41 cellular contexts compared by ENCODE assay signal in the genomic region with DNA sequence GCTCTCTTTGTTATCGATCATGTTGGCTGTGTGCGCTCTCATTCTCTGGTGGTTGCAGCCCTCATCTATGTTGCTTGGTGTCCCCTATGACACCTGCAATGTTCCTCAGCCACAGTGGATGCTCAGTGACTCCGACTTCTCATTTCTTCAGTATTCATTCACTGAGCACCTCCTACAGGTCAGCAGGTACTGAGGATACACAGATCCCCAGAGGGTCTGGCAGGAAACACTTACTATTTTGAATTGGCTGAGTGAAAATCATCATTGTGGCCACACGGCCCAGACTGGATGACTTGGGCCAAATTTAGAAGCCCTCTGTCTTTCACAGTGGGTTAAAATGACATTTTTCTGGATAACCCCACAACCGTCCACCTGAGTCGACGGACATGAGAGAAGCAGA. TPM values are rescaled to one million over a fixed set of nuclear protein-coding genes. Genes with fewer than 3 reads are reported as not detected.
"Had no signal": no experiment of that assay in that cellular context is flagged by ENCODE, and none has a peak within 500 bp of the region (broad histone marks: within the 10 kb centered on the region; RNA-seq: fewer than 3 reads in every experiment).

No MANE protein-coding gene starts in this region.

- H3K4me1 ChIP-seq: adrenal gland, body of pancreas, esophagus squamous epithelium, gastrocnemius medialis, heart left ventricle had no signal

- H3K4me1 Mint-ChIP-seq: activated B cell treated with CpG ODN at 0.5 μM for 24 hours; activated naive CD4-positive, alpha-beta T cell treated with anti-CD3 and anti-CD28 coated beads, Interleukin-2, amount 50 U/mL, for 24 hours; activated naive CD8-positive, alpha-beta T cell treated with anti-CD3 and anti-CD28 coated beads for 36 hours; activated naive CD8-positive, alpha-beta T cell treated with anti-CD3 and anti-CD28 coated beads, Interleukin-2, amount 50 U/mL, for 24 hours; activated T-helper 17 cell treated with anti-CD3 and anti-CD28 coated beads, Interleukin-2, amount 50 U/mL, for 72 hours; T-helper 17 cell had no signal

- H3K4me3 Mint-ChIP-seq: activated B cell treated with CpG ODN at 0.5 μM for 24 hours; activated CD8-positive, alpha-beta T cell treated with anti-CD3 and anti-CD28 coated beads for 36 hours; activated naive CD4-positive, alpha-beta T cell treated with anti-CD3 and anti-CD28 coated beads for 36 hours; activated naive CD4-positive, alpha-beta T cell treated with anti-CD3 and anti-CD28 coated beads, Interleukin-2, amount 50 U/mL, for 24 hours; activated naive CD8-positive, alpha-beta T cell treated with anti-CD3 and anti-CD28 coated beads for 36 hours; activated naive CD8-positive, alpha-beta T cell treated with anti-CD3 and anti-CD28 coated beads, Interleukin-2, amount 50 U/mL, for 24 hours; activated T-cell treated with anti-CD3 and anti-CD28 coated beads, Interleukin-2, amount 50 U/mL, for 4 hours; activated T-helper 17 cell treated with anti-CD3 and anti-CD28 coated beads, Interleukin-2, amount 50 U/mL, for 72 hours; effector memory CD8-positive, alpha-beta T cell; T-helper 17 cell; T-helper 2 cell treated with Interferon-gamma antibody and Interleukin-4, amounts not matched to agents 5 μg/mL and 100 μg/mL, for 36 hours had no signal

- DNase-seq: activated B cell treated with CpG ODN at 0.5 μM for 24 hours; activated CD4-positive, alpha-beta T cell treated with anti-CD3 and anti-CD28 coated beads for 48 hours; activated CD4-positive, alpha-beta T cell treated with anti-CD3 and anti-CD28 coated beads, Interleukin-2, amount 50 U/mL, for 1 hour; activated CD4-positive, alpha-beta T cell treated with anti-CD3 and anti-CD28 coated beads, Interleukin-2, amount 50 U/mL, for 48 hours; activated CD8-positive, alpha-beta memory T cell treated with anti-CD3 and anti-CD28 coated beads for 24 hours; activated CD8-positive, alpha-beta T cell treated with anti-CD3 and anti-CD28 coated beads for 36 hours; activated effector memory CD4-positive, alpha-beta T cell treated with Interleukin-2 at 50 U/mL for 16 hours; activated gamma-delta T cell treated with Interleukin-2 at 50 U/mL for 16 hours; activated naive CD4-positive, alpha-beta T cell treated with anti-CD3 and anti-CD28 coated beads for 36 hours; activated naive CD8-positive, alpha-beta T cell treated with anti-CD3 and anti-CD28 coated beads for 36 hours; activated naive CD8-positive, alpha-beta T cell treated with anti-CD3 and anti-CD28 coated beads, Interleukin-2, amount 50 U/mL, for 24 hours; activated T-cell treated with anti-CD3 and anti-CD28 coated beads, Interleukin-2, amount 50 U/mL, for 4 hours; adrenal gland; amygdala; aorta; body of pancreas; caudate nucleus; cortex of kidney; dermis blood vessel endothelial cell; effector CD4-positive, alpha-beta T cell; effector memory CD8-positive, alpha-beta T cell; esophagus squamous epithelium; gastrocnemius medialis; glutamatergic neuron; heart left ventricle; T-helper 1 cell; T-helper 17 cell; T1000; WERI-Rb-1 had no signal

- H3K9me3 ChIP-seq: adrenal gland, body of pancreas, esophagus squamous epithelium, gastrocnemius medialis, heart left ventricle had no signal

- H3K36me3 ChIP-seq: adrenal gland, esophagus squamous epithelium, gastrocnemius medialis, heart left ventricle, WERI-Rb-1 had no signal

- H3K4me3 ChIP-seq: adrenal gland, body of pancreas, esophagus squamous epithelium, gastrocnemius medialis, heart left ventricle had no signal

- ATAC-seq: activated CD4-positive, CD25-positive, alpha-beta regulatory T cell treated with anti-CD3 and anti-CD28 coated beads, Interleukin-2, amount 50 U/mL, for 24 hours; activated CD8-positive, alpha-beta T cell treated with anti-CD3 and anti-CD28 coated beads for 36 hours; activated naive CD8-positive, alpha-beta T cell treated with anti-CD3 and anti-CD28 coated beads, Interleukin-2, amount 50 U/mL, for 24 hours; activated T-cell treated with anti-CD3 and anti-CD28 coated beads, Interleukin-2, amount 50 U/mL, for 4 hours; activated T-helper 17 cell treated with anti-CD3 and anti-CD28 coated beads, Interleukin-2, amount 50 U/mL, for 72 hours; body of pancreas; effector memory CD8-positive, alpha-beta T cell; gastrocnemius medialis; heart left ventricle; T-helper 17 cell had no signal

- FAIRE-seq: colon, endometrium, endothelial cell of umbilical vein had no signal

- H3K27ac ChIP-seq: adrenal gland, body of pancreas, epithelial cell of prostate, esophagus squamous epithelium, gastrocnemius medialis, heart left ventricle, WERI-Rb-1 had no signal

- H3K27me3 ChIP-seq: body of pancreas, gastrocnemius medialis had no signal

- H3K9me3 Mint-ChIP-seq: activated B cell treated with CpG ODN at 0.5 μM for 24 hours; activated CD8-positive, alpha-beta T cell treated with anti-CD3 and anti-CD28 coated beads for 36 hours; activated naive CD4-positive, alpha-beta T cell treated with anti-CD3 and anti-CD28 coated beads for 36 hours; activated naive CD4-positive, alpha-beta T cell treated with anti-CD3 and anti-CD28 coated beads, Interleukin-2, amount 50 U/mL, for 24 hours; activated naive CD8-positive, alpha-beta T cell treated with anti-CD3 and anti-CD28 coated beads for 36 hours; activated naive CD8-positive, alpha-beta T cell treated with anti-CD3 and anti-CD28 coated beads, Interleukin-2, amount 50 U/mL, for 24 hours; activated T-cell treated with anti-CD3 and anti-CD28 coated beads, Interleukin-2, amount 50 U/mL, for 4 hours; activated T-helper 17 cell treated with anti-CD3 and anti-CD28 coated beads, Interleukin-2, amount 50 U/mL, for 72 hours; effector memory CD8-positive, alpha-beta T cell; T-helper 2 cell treated with Interferon-gamma antibody and Interleukin-4, amounts not matched to agents 5 μg/mL and 100 μg/mL, for 36 hours had no signal

- H3K27ac Mint-ChIP-seq: activated B cell treated with CpG ODN at 0.5 μM for 24 hours; activated CD8-positive, alpha-beta T cell treated with anti-CD3 and anti-CD28 coated beads for 36 hours; activated naive CD4-positive, alpha-beta T cell treated with anti-CD3 and anti-CD28 coated beads for 36 hours; activated naive CD4-positive, alpha-beta T cell treated with anti-CD3 and anti-CD28 coated beads, Interleukin-2, amount 50 U/mL, for 24 hours; activated naive CD8-positive, alpha-beta T cell treated with anti-CD3 and anti-CD28 coated beads for 36 hours; activated naive CD8-positive, alpha-beta T cell treated with anti-CD3 and anti-CD28 coated beads, Interleukin-2, amount 50 U/mL, for 24 hours; activated T-helper 17 cell treated with anti-CD3 and anti-CD28 coated beads, Interleukin-2, amount 50 U/mL, for 72 hours; effector memory CD8-positive, alpha-beta T cell; T-helper 17 cell; T-helper 2 cell treated with Interferon-gamma antibody and Interleukin-4, amounts not matched to agents 5 μg/mL and 100 μg/mL, for 36 hours had no signal

- H3K36me3 Mint-ChIP-seq: activated naive CD4-positive, alpha-beta T cell treated with anti-CD3 and anti-CD28 coated beads, Interleukin-2, amount 50 U/mL, for 24 hours; activated naive CD8-positive, alpha-beta T cell treated with anti-CD3 and anti-CD28 coated beads for 36 hours had no signal

RNA-seq across cellular contexts. Expression of a gene that starts 32.1 kb away (rescaled TPM):
- total RNA-seq: activated B cell treated with CpG ODN at 0.5 μM for 24 hours; activated CD8-positive, alpha-beta T cell treated with anti-CD3 and anti-CD28 coated beads for 36 hours; activated naive CD4-positive, alpha-beta T cell treated with anti-CD3 and anti-CD28 coated beads for 36 hours; activated naive CD8-positive, alpha-beta T cell treated with anti-CD3 and anti-CD28 coated beads for 36 hours; activated T-cell treated with anti-CD3 and anti-CD28 coated beads, Interleukin-2, amount 50 U/mL, for 4 hours; activated T-helper 17 cell treated with anti-CD3 and anti-CD28 coated beads, Interleukin-2, amount 50 U/mL, for 72 hours; aorta; body of pancreas; chondrocyte; dermis blood vessel endothelial cell; endothelial cell of umbilical vein; esophagus squamous epithelium; fibroblast of lung; fibroblast of villous mesenchyme; T-helper 17 cell had no signal
- polyA plus RNA-seq: aorta, endothelial cell of umbilical vein, esophagus, fibroblast of lung, heart left ventricle had no signal
